In genomic region chr14:29926228-29926627, GRCh38 we compare ENCODE assay signal across 8 cellular contexts. TPM values are rescaled to one million over a fixed set of nuclear protein-coding genes. Genes with fewer than 3 reads are reported as not detected.
DNase-seq lines count a peak whose midpoint lies in the region; ATAC-seq and TF ChIP-seq lines count a peak whose summit lies in the region.

No MANE protein-coding gene starts in this region.

- H3K36me3 ChIP-seq in SK-N-SH (replicated peaks in 1 of 2; ENCODE audit: control insufficient read depth in 1 of 2, insufficient read depth in 2 of 2, low read length in 1 of 2) (no peaks in the 10 kb centered on the region), liver (ENCODE audit: control insufficient read depth in 4 of 4, insufficient read depth in 3 of 4, low read depth in 1 of 4, low read length in 3 of 4) (no peaks in the 10 kb centered on the region), testis (ENCODE audit: low read depth, missing control alignments) (no peaks in the 10 kb centered on the region)

- no peaks in the 10 kb centered on the region for H3K79me2 ChIP-seq in SK-N-SH (ENCODE audit: insufficient read depth)

- no peak overlapping the region for H3K27ac ChIP-seq in SK-N-SH (ENCODE audit: low read depth in 2 of 2, low read length in 1 of 2)
- H3K27ac ChIP-seq in liver (ENCODE audit: low read depth in 1 of 2, low read length in 2 of 2), result no peak overlapping the region
- H3K27ac ChIP-seq in testis, result peak overlapping the region in 1 of 2 donors; percentile 88

- TF ChIP-seq RAD21 in SK-N-SH (IDR thresholded peaks at IDR 0.05; ENCODE audit: low read length) (no peak), liver (IDR thresholded peaks at IDR 0.05) (no peak)

- DNase-seq in SK-N-SH (no peak), astrocyte of the spinal cord (ENCODE audit: low read depth, low spot score) (no peak), testis (no peak), NOMO-1 treated with dmso at 0.1 percent for 144 hours (lab: John Stamatoyannopoulos, UW; ENCODE audit: unreplicated experiment) (no peak), midbrain (lab: John Stamatoyannopoulos, UW) (no peak)

- H2AFZ ChIP-seq in SK-N-SH (ENCODE audit: low read depth), result peak overlapping the region; percentile 87; the same call in 1 of the 2 replicates

- no peak for TF ChIP-seq POLR2A in testis (IDR thresholded peaks at IDR 0.05)

- H3K27me3 ChIP-seq in SK-N-SH (ENCODE audit: insufficient read depth) (peaks cover 24% of the 10 kb centered on the region; the same call in 1 of the 2 replicates), liver (ENCODE audit: control insufficient read depth in 4 of 4, insufficient read depth in 4 of 4, low read length in 3 of 4) (no peaks in the 10 kb centered on the region), testis (no peaks in the 10 kb centered on the region)

- intact Hi-C loops in testis (cut with DNase I; ENCODE audit: low total_unique reads), result loop anchor here (10.0 kb wide), 1 partner anchor 271 kb away; no protein-coding TSS in a partner anchor

- ATAC-seq in SK-N-SH treated with all-trans-retinoic acid at 6 μM for 48 hours, result no peak
- ATAC-seq in HG03442 (IDR thresholded peaks at IDR 0.05; ENCODE audit: unreplicated experiment), result no peak

- 10% methylated on average over 7 of the region's 8 CpGs for WGBS in SK-N-SH (ENCODE audit: low lambda C conversion rate)
- 15% methylated on average over 8 of the region's 8 CpGs for WGBS in liver
- 10 to 11% methylated on average over 6 to 8 of the region's 8 CpGs for WGBS in testis, 2 donors

- peak overlapping the region in 1 of 2 experiments; percentile 70; a peak in 2 of 4 replicates for H3K4me3 ChIP-seq in SK-N-SH (ENCODE audit: low read depth in 2 of 2, low read length in 1 of 2)
- H3K4me3 ChIP-seq in astrocyte of the spinal cord (ENCODE audit: low read depth, low read length), result peak overlapping the region; percentile 87
- H3K4me3 ChIP-seq in liver (ENCODE audit: low read depth in 1 of 3, low read length in 3 of 3), result peak overlapping the region in 2 of 3 donors; percentile 74 to 94
- H3K4me3 ChIP-seq in testis, result peak overlapping the region; percentile 79 to 83

- TF ChIP-seq EP300 in SK-N-SH (IDR thresholded peaks at IDR 0.05; ENCODE audit: borderline replicate concordance in 1 of 2, low read depth in 1 of 2, low read length in 1 of 2), result no peak

- no peaks in the 10 kb centered on the region for H3K9me2 ChIP-seq in SK-N-SH

- POLR2A ChIA-PET in SK-N-SH (lab: Yijun Ruan, JAX), result no interaction called here

- peaks cover 14% of the 10 kb centered on the region for H3F3A ChIP-seq in SK-N-SH (replicated peaks; ENCODE audit: insufficient read depth)

- no peaks in the 10 kb centered on the region for H4K20me1 ChIP-seq in SK-N-SH (ENCODE audit: insufficient read depth)

- no peaks in the 10 kb centered on the region for H3K9me3 ChIP-seq in SK-N-SH
- no peaks in the 10 kb centered on the region for H3K9me3 ChIP-seq in liver (ENCODE audit: control insufficient read depth in 4 of 4, low read length in 3 of 4)
- no peaks in the 10 kb centered on the region for H3K9me3 ChIP-seq in testis

- H3K9ac ChIP-seq in SK-N-SH (no peak overlapping the region), liver (ENCODE audit: low read depth in 1 of 2, low read length in 2 of 2) (no peak overlapping the region)

- peaks cover 0 to 4% of the 10 kb centered on the region in 2 experiments; a peak in 1 of 4 replicates for H3K4me1 ChIP-seq in SK-N-SH (ENCODE audit: control insufficient read depth in 1 of 2, insufficient read depth in 2 of 2, low read depth in 1 of 2, low read length in 1 of 2)
- peaks cover 5 to 18% (median 8%) of the 10 kb centered on the region in 4 donors for H3K4me1 ChIP-seq in liver (ENCODE audit: control insufficient read depth in 4 of 4, insufficient read depth in 4 of 4, low read length in 3 of 4)
- peaks cover 10% of the 10 kb centered on the region for H3K4me1 ChIP-seq in testis

- CTCF ChIA-PET in SK-N-SH (lab: Yijun Ruan, JAX), result no interaction called here

- peak overlapping the region; percentile 97 for H3K4me2 ChIP-seq in SK-N-SH

- in situ Hi-C loops in astrocyte of the spinal cord (cut with HindIII; ENCODE audit: low sequenced_read_pairs), result no loop called here

- TF ChIP-seq CTCF in SK-N-SH (IDR thresholded peaks at IDR 0.05) (no peak), astrocyte of the spinal cord (IDR thresholded peaks at IDR 0.05; ENCODE audit: low read depth, low read length) (no peak), liver (IDR thresholded peaks at IDR 0.05; ENCODE audit: low read depth, low read length, missing input control) (no peak), testis (IDR thresholded peaks at IDR 0.05) (no peak)

TF ChIP-seq in SK-N-SH, 30 proteins besides CTCF, POLR2A, EP300 and RAD21:
- TF ChIP-seq USF1 (IDR thresholded peaks at IDR 0.05; ENCODE audit: borderline replicate concordance, low read depth) (no peak), YY1 (IDR thresholded peaks at IDR 0.05; ENCODE audit: low read depth) (no peak), TCF12 (IDR thresholded peaks at IDR 0.05) (no peak), SMC3 (IDR thresholded peaks at IDR 0.05; ENCODE audit: low read depth, low read length) (no peak)
TF ChIP-seq in SK-N-SH: peak in this region for 0.

TF ChIP-seq in SK-N-SH treated with all-trans-retinoic acid at 6 μM for 48 hours, 23 proteins besides CTCF, POLR2A, EP300 and RAD21:
- no peak for TF ChIP-seq RARB (CRISPR knock-in tag; IDR thresholded peaks at IDR 0.05)
- TF ChIP-seq OSR1 (CRISPR knock-in tag; IDR thresholded peaks at IDR 0.05), result no peak
- TF ChIP-seq ZFP3 (CRISPR knock-in tag; IDR thresholded peaks at IDR 0.05), result no peak
- no peak for TF ChIP-seq GLIS3 (CRISPR knock-in tag; IDR thresholded peaks at IDR 0.05)
- no peak for TF ChIP-seq CREB5 (CRISPR knock-in tag; IDR thresholded peaks at IDR 0.05; ENCODE audit: low read depth)
- no peak for TF ChIP-seq ZNF8 (CRISPR knock-in tag; IDR thresholded peaks at IDR 0.05)
- no peak for TF ChIP-seq ZFP30 (CRISPR knock-in tag; IDR thresholded peaks at IDR 0.05)
- no peak for TF ChIP-seq TCF4 (CRISPR knock-in tag; IDR thresholded peaks at IDR 0.05; ENCODE audit: borderline replicate concordance)
- no peak for TF ChIP-seq SNAI2 (CRISPR knock-in tag; IDR thresholded peaks at IDR 0.05)

TF ChIP-seq in liver, 16 proteins besides CTCF, POLR2A, EP300 and RAD21 (continues in another document):
- no peak for TF ChIP-seq FOXA2 (IDR thresholded peaks at IDR 0.05)
- no peak for TF ChIP-seq REST (IDR thresholded peaks at IDR 0.05)
- no peak for TF ChIP-seq EGR1 (IDR thresholded peaks at IDR 0.05; ENCODE audit: low read depth in 2 of 2)
- no peak for TF ChIP-seq YY1 (IDR thresholded peaks at IDR 0.05)
- no peak for TF ChIP-seq HNF4G (IDR thresholded peaks at IDR 0.05)
- TF ChIP-seq GABPA (IDR thresholded peaks at IDR 0.05 in 1 of 2, conservative IDR thresholded peaks at IDR 0.05 in 1 of 2), result no peak
- no peak for TF ChIP-seq TAF1 (conservative IDR thresholded peaks at IDR 0.05)
- TF ChIP-seq JUND (IDR thresholded peaks at IDR 0.05), result no peak
- TF ChIP-seq RXRA (IDR thresholded peaks at IDR 0.05), result no peak
- no peak for TF ChIP-seq SP1 (IDR thresholded peaks at IDR 0.05)
- no peak for TF ChIP-seq MAX (IDR thresholded peaks at IDR 0.05)
- no peak for TF ChIP-seq FOXA1 (IDR thresholded peaks at IDR 0.05)
- TF ChIP-seq NR2F2 (IDR thresholded peaks at IDR 0.05), result no peak
- no peak for TF ChIP-seq ATF3 (IDR thresholded peaks at IDR 0.05)

RNA-seq across cellular contexts. Expression of gene PRKD1, which starts 1.4 kb away (rescaled TPM):
- 0.07 and 0.13 TPM in 2 replicates for polyA plus RNA-seq in SK-N-SH (2012; rRNA removed)
- 0.04 and 0.09 TPM in 2 replicates for polyA plus RNA-seq in SK-N-SH (2012; cell fraction: cytosol; rRNA removed)
- polyA plus RNA-seq in SK-N-SH (2012; cell fraction: nucleus; rRNA removed), result 0.06 and 0.12 TPM in 2 replicates
- total RNA-seq in liver, result 1 to 10 TPM; 1.1 to 5.0 TPM
- under 1 TPM; 0.85 to 0.90 TPM for polyA plus RNA-seq in liver
- 10 to 100 TPM; 67.2 to 82.9 TPM for total RNA-seq in testis
- polyA plus RNA-seq in testis (ENCODE audit: insufficient read depth, low read depth, low replicate concordance), result 29.9 TPM

Comparison
In these comparisons a context has a peak if more than half of its experiments do, and no peak if none do; other contexts are left out.
1. RNA of gene PRKD1, which starts 1.4 kb away (polyA plus RNA-seq): 29.9 TPM in testis (single experiment); 0.85 to 0.90 TPM in liver and 0.04 to 0.13 TPM in SK-N-SH; every median in the first group is over 10 times any median in the second.